17 cellular contexts compared by ENCODE assay signal in genomic region chr22:47089374-47089773, GRCh38.
"Had no signal": no experiment of that assay in that cellular context is flagged by ENCODE, and none has a peak within 500 bp of the region (broad histone marks: within the 10 kb centered on the region; RNA-seq: fewer than 3 reads in every experiment).

No MANE protein-coding gene starts in this region.

- DNase-seq: activated CD4-positive, alpha-beta T cell treated with anti-CD3 and anti-CD28 coated beads, Interleukin-2, amount 50 U/mL, for 4 hours; activated CD4-positive, CD25-positive, alpha-beta regulatory T cell treated with anti-CD3 and anti-CD28 coated beads, Interleukin-2, amount 50 U/mL, for 72 hours; activated T-cell treated with anti-CD3 and anti-CD28 coated beads, Interleukin-2, amount 50 U/mL, for 1 hour; brain microvascular endothelial cell; cerebellar nuclear complex; effector CD8-positive, alpha-beta T cell; foreskin keratinocyte; glutamatergic neuron; kidney glomerular epithelial cell; retina; stimulated activated CD4-positive, alpha-beta T cell treated with anti-CD3 and anti-CD28 coated beads, Interleukin-2, amount 100 ng/mL, for 48 hours; stimulated activated naive CD4-positive, alpha-beta T cell treated with Interleukin-2 at 50 U/mL for 16 hours; T-helper 9 cell had no signal

- H3K4me3 ChIP-seq: SK-N-MC had no signal

- H3K27ac ChIP-seq: brain microvascular endothelial cell, foreskin keratinocyte, neutrophil, SK-N-MC, upper lobe of left lung had no signal

- H3K4me1 ChIP-seq: foreskin keratinocyte had no signal

- ATAC-seq: activated naive CD4-positive, alpha-beta T cell treated with anti-CD3 and anti-CD28 coated beads, Interleukin-2, amount 50 U/mL, for 72 hours; foreskin keratinocyte had no signal

- H3K9me3 ChIP-seq: neutrophil, upper lobe of left lung had no signal

- H3K27me3 ChIP-seq: brain microvascular endothelial cell, foreskin keratinocyte, neutrophil, upper lobe of left lung had no signal

- H3K36me3 ChIP-seq: brain microvascular endothelial cell, neutrophil, upper lobe of left lung had no signal
